22 cellular contexts compared by ENCODE assay signal in the genomic region with DNA sequence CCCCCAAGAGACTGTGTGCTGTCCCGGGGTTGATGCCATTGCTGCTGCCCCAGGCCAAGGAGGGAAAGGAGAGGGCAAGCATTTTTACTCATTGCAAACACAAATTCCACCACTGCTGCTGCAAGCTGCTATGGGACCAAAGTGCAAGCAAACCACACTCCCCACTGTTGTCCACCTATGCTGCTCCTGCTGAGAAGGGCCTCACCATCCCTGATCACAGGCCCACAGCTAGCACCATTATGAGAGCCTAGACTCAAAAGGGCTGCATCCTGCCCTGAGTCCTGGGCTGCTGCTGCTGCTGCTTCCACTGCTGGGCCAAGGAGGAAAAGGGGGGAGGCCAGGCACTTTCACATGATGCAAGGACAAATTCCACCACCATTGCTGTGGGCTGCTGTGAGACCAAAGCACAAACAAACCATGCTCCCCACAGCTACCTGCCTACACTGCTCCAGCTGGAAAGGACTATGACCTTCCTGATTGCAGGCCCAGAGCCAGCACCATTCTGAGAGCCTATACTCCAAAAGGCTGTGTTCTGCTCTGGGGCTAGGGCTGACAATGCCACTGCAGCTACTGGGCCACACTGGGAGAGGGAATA.
DNase-seq lines count a peak whose midpoint lies in the region; ATAC-seq, FAIRE-seq and TF ChIP-seq lines count a peak whose summit lies in the region.
"Had no signal": no experiment of that assay in that cellular context is flagged by ENCODE, and none has a peak within 500 bp of the region (broad histone marks: within the 10 kb centered on the region; RNA-seq: fewer than 3 reads in every experiment).

No MANE protein-coding gene starts in this region.

- no peak for TF ChIP-seq CTCF in WTC11 (IDR thresholded peaks at IDR 0.05)
- no peak for TF ChIP-seq CTCF in HepG2 (CRISPR knock-in tag; IDR thresholded peaks at IDR 0.05)

- TF ChIP-seq EP300 in HepG2 (IDR thresholded peaks at IDR 0.05; ENCODE audit: low read depth in 2 of 2, low read length in 2 of 2) (no peak), HepG2 (CRISPR knock-in tag; IDR thresholded peaks at IDR 0.05; ENCODE audit: borderline replicate concordance) (no peak)

- H3K27ac ChIP-seq in HepG2 (ENCODE audit: extremely low read length, insufficient read depth, low read length) (peak overlapping the region; percentile 84), mesendoderm (ENCODE audit: low read depth, low read length) (no peak overlapping the region), Karpas-422 (ENCODE audit: low read length) (no peak overlapping the region)

- H3K9ac ChIP-seq in HepG2 (ENCODE audit: insufficient read depth, low read depth, low read length) = 0 out of 2 replicates have a peak overlapping the region, but pooled peaks have one; percentile 39
- no peak overlapping the region for H3K9ac ChIP-seq in mesendoderm (ENCODE audit: low read length)
- no peak overlapping the region for H3K9ac ChIP-seq in Karpas-422 (ENCODE audit: low read length)

- H3K23ac ChIP-seq in mesendoderm (ENCODE audit: low read length) = no peak overlapping the region

- H4K5ac ChIP-seq in mesendoderm (ENCODE audit: low read length) = no peak overlapping the region

- no peaks in the 10 kb centered on the region; the same call in 1 of the 2 replicates for H3K27me3 Mint-ChIP-seq in WTC11 (ENCODE audit: low read depth)
- H3K27me3 Mint-ChIP-seq: CD4-positive, CD25-positive, alpha-beta regulatory T cell had no signal

- 0 out of 4 replicates have a peak, but pooled peaks of 1 of the 2 experiments have one; percentile 35 for TF ChIP-seq POLR2A in HepG2 (IDR thresholded peaks at IDR 0.05; ENCODE audit: insufficient read depth in 1 of 2, low read depth in 2 of 2, low read length in 2 of 2)

- H3K36me3 Mint-ChIP-seq in WTC11 = peaks cover 32% of the 10 kb centered on the region
- H3K36me3 Mint-ChIP-seq: CD4-positive, CD25-positive, alpha-beta regulatory T cell had no signal

- H3K9me3 Mint-ChIP-seq in WTC11 = peaks cover 31% of the 10 kb centered on the region

- TF ChIP-seq RAD21 in HepG2 (CRISPR knock-in tag; IDR thresholded peaks at IDR 0.05) = no peak

- H3K4me1 ChIP-seq in HepG2 (ENCODE audit: insufficient read depth, low read length) (peaks cover 23% of the 10 kb centered on the region), mesendoderm (ENCODE audit: control insufficient read depth, low read depth, low read length) (no peaks in the 10 kb centered on the region), Karpas-422 (ENCODE audit: low read length) (no peaks in the 10 kb centered on the region)
- H3K4me1 ChIP-seq: BE2C, Caco-2 had no signal

- no peak overlapping the region for H3K27ac Mint-ChIP-seq in WTC11
- H3K27ac Mint-ChIP-seq: CD4-positive, CD25-positive, alpha-beta regulatory T cell; HFFc6 had no signal

- H3K4me3 ChIP-seq in HepG2 (replicated peaks in 1 of 3; ENCODE audit: insufficient read depth in 1 of 3, low read depth in 2 of 3, low read length in 3 of 3) (peak overlapping the region in 1 of 3 experiments; percentile 33; a peak in 2 of 6 replicates), mesendoderm (ENCODE audit: low read length) (no peak overlapping the region), Karpas-422 (ENCODE audit: low read length) (no peak overlapping the region)
- H3K4me3 ChIP-seq: K562 had no signal

- H3K9me3 ChIP-seq in HepG2 (ENCODE audit: low read length) (peaks cover 10% of the 10 kb centered on the region), Karpas-422 (ENCODE audit: low read length) (peaks cover 2% of the 10 kb centered on the region; the same call in 1 of the 2 replicates)
- H3K9me3 ChIP-seq: BE2C, Caco-2 had no signal

- H3K4me2 ChIP-seq in HepG2 (ENCODE audit: low read depth, low read length) = peak overlapping the region; percentile 61
- H3K4me2 ChIP-seq in mesendoderm (ENCODE audit: low read length) = no peak overlapping the region
- no peak overlapping the region for H3K4me2 ChIP-seq in Karpas-422 (ENCODE audit: low read depth, low read length, poor library complexity, severe bottlenecking)

- H4K20me1 ChIP-seq in HepG2 (ENCODE audit: insufficient read depth, low read length) (peaks cover 4% of the 10 kb centered on the region; the same call in 1 of the 2 replicates), Karpas-422 (ENCODE audit: insufficient read depth, low read depth, low read length) (no peaks in the 10 kb centered on the region)

- CTCF ChIA-PET in WTC11 (lab: Charles Lee) = no interaction called here
- CTCF ChIA-PET in HepG2 (lab: Yijun Ruan, JAX; ENCODE audit: low intra/inter-chr PET ratio, low total read pairs) = no interaction called here

- H2BK5ac ChIP-seq in mesendoderm (ENCODE audit: low read length) = no peak overlapping the region

- no peak overlapping the region for H4K8ac ChIP-seq in mesendoderm (ENCODE audit: low read depth, low read length)

- H2AK5ac ChIP-seq in mesendoderm (ENCODE audit: low read length) = no peak overlapping the region

- no peaks in the 10 kb centered on the region for H3K79me2 ChIP-seq in HepG2 (ENCODE audit: insufficient read depth, low read length)
- H3K79me2 ChIP-seq in mesendoderm (ENCODE audit: control insufficient read depth, insufficient read depth, low read length) = no peaks in the 10 kb centered on the region
- H3K79me2 ChIP-seq in Karpas-422 (ENCODE audit: low read length) = no peaks in the 10 kb centered on the region

- POLR2A ChIA-PET in WTC11 (lab: Charles Lee) (no interaction called here), HepG2 (lab: Yijun Ruan, JAX) (no interaction called here)

- ATAC-seq in WTC11 (no peak), HepG2 (peak; percentile 98)
- ATAC-seq: HCT116, K562 had no signal

- H3K9me2 ChIP-seq in Karpas-422 (replicated peaks; ENCODE audit: insufficient read depth, low read length) = no peaks in the 10 kb centered on the region

- H2BK120ac ChIP-seq in mesendoderm (ENCODE audit: low read depth, low read length) = no peak overlapping the region

- FAIRE-seq in HepG2 (lab: Jason Lieb, UNC) = peak; percentile 90
- FAIRE-seq: A204.1, D721Med, GM12892, GM18507, K562 had no signal

- H3K56ac ChIP-seq in mesendoderm (ENCODE audit: low read length) = no peak overlapping the region

- no peak overlapping the region for H3K4me3 Mint-ChIP-seq in WTC11
- H3K4me3 Mint-ChIP-seq: CD4-positive, CD25-positive, alpha-beta regulatory T cell; HFFc6 had no signal

- no peaks in the 10 kb centered on the region for H3K79me1 ChIP-seq in mesendoderm (ENCODE audit: low read length)

- H2AFZ ChIP-seq in HepG2 (ENCODE audit: low read length) = no peak overlapping the region
- no peak overlapping the region for H2AFZ ChIP-seq in Karpas-422 (ENCODE audit: low read length)

- no peaks in the 10 kb centered on the region for H3K36me3 ChIP-seq in HepG2 (replicated peaks in 1 of 2; ENCODE audit: control insufficient read depth in 1 of 2, insufficient read depth in 2 of 2, low read length in 2 of 2)
- H3K36me3 ChIP-seq in mesendoderm (ENCODE audit: control insufficient read depth, insufficient read depth, low read length) = no peaks in the 10 kb centered on the region
- H3K36me3 ChIP-seq in Karpas-422 (ENCODE audit: insufficient read depth, low read length) = no peaks in the 10 kb centered on the region
- H3K36me3 ChIP-seq: BE2C had no signal

- H3K4me1 Mint-ChIP-seq in WTC11 = no peaks in the 10 kb centered on the region
- H3K4me1 Mint-ChIP-seq: CD4-positive, CD25-positive, alpha-beta regulatory T cell had no signal

- WGBS in HepG2 (ENCODE audit: low lambda C conversion rate) = no CpG with 5 or more reads among the region's 1 CpG
- no CpG with 5 or more reads among the region's 1 CpG for WGBS in mesendoderm (ENCODE audit: extremely low coverage, insufficient coverage, low lambda C conversion rate)

- no peak overlapping the region for H2BK15ac ChIP-seq in mesendoderm (replicated peaks; ENCODE audit: low read depth)

- no peak overlapping the region for H3K4ac ChIP-seq in mesendoderm (ENCODE audit: low read depth, low read length)

- intact Hi-C loops in HepG2 (cut with micrococcal nuclease; ENCODE audit: unreplicated experiment) = no loop called here

- no TSS peak for BruUV-seq in HepG2 (replicated peaks; lab: Mats Ljungman, UMichigan)

- in situ Hi-C loops in HepG2 (cut with HindIII; ENCODE audit: extremely low pct_ligation_motif_present, low pct_unique_long_range_greater_than_20kb) = no loop called here

- DNase-seq in WTC11 (ENCODE audit: low spot score) (no peak), HepG2 (ENCODE audit: low spot score) (peak; percentile 56), mesendoderm (peak; percentile 1), NCI-H2107 treated with DMSO at 0.1 percent for 48 hours (lab: John Stamatoyannopoulos, UW; ENCODE audit: unreplicated experiment) (no peak), HUDEP-2 (lab: John Stamatoyannopoulos, UW; ENCODE audit: unreplicated experiment in 76 of 76) (no peak), Karpas-422 (no peak)
- DNase-seq: ACHN; BE2C; C1 segment of cervical spinal cord; Caco-2; CD4-positive, CD25-positive, alpha-beta regulatory T cell; GDM1; GOT3; H7; HFFc6; IMR-90 had no signal

- no peak overlapping the region for H3K18ac ChIP-seq in mesendoderm (ENCODE audit: low read length)

- H3K27me3 ChIP-seq in HepG2 (ENCODE audit: control insufficient read depth in 1 of 2, insufficient read depth in 2 of 2, low read length in 2 of 2) (no peaks in the 10 kb centered on the region), mesendoderm (ENCODE audit: insufficient read depth, low read length, poor library complexity) (no peaks in the 10 kb centered on the region), Karpas-422 (ENCODE audit: low read length) (no peaks in the 10 kb centered on the region)
- H3K27me3 ChIP-seq: BE2C had no signal

TF ChIP-seq in WTC11, 78 proteins besides CTCF, POLR2A, EP300 and RAD21:
- TF ChIP-seq ETV6 (CRISPR knock-in tag; IDR thresholded peaks at IDR 0.05) = no peak
- TF ChIP-seq GABPB1 (CRISPR knock-in tag; IDR thresholded peaks at IDR 0.05) = peak; percentile 65; the same call in 1 of the 2 replicates

TF ChIP-seq in HepG2, 621 proteins besides CTCF, POLR2A, EP300 and RAD21 (continues in another document):
- TF ChIP-seq ZNF430 (CRISPR knock-in tag; IDR thresholded peaks at IDR 0.05) = no peak
- TF ChIP-seq ZNF615 (CRISPR knock-in tag; IDR thresholded peaks at IDR 0.05; ENCODE audit: borderline replicate concordance) = no peak
- no peak for TF ChIP-seq ZNF720 (CRISPR knock-in tag; IDR thresholded peaks at IDR 0.05)
- TF ChIP-seq TSC22D2 (CRISPR knock-in tag; IDR thresholded peaks at IDR 0.05; ENCODE audit: borderline replicate concordance) = no peak
- TF ChIP-seq FOXK1 (CRISPR knock-in tag; IDR thresholded peaks at IDR 0.05; ENCODE audit: borderline replicate concordance, low read depth) = no peak
- no peak for TF ChIP-seq CBFB (CRISPR knock-in tag; IDR thresholded peaks at IDR 0.05)
- peak; percentile 46; the same call in 1 of the 2 replicates for TF ChIP-seq SALL1 (CRISPR knock-in tag; IDR thresholded peaks at IDR 0.05)
- no peak for TF ChIP-seq XRCC5 (optimal IDR thresholded peaks at IDR 0.05; ENCODE audit: low read length)

Comparison
In these comparisons a context has a peak if more than half of its experiments do, and no peak if none do; other contexts are left out.
1. DNase-seq: peak in HepG2 (single experiment) and mesendoderm (single experiment); none in WTC11 (single experiment), NCI-H2107 treated with DMSO at 0.1 percent for 48 hours (single experiment), HUDEP-2 (0 of 76) and Karpas-422 (single experiment).